ENCODE assay signal across 10 cellular contexts in the genomic region with DNA sequence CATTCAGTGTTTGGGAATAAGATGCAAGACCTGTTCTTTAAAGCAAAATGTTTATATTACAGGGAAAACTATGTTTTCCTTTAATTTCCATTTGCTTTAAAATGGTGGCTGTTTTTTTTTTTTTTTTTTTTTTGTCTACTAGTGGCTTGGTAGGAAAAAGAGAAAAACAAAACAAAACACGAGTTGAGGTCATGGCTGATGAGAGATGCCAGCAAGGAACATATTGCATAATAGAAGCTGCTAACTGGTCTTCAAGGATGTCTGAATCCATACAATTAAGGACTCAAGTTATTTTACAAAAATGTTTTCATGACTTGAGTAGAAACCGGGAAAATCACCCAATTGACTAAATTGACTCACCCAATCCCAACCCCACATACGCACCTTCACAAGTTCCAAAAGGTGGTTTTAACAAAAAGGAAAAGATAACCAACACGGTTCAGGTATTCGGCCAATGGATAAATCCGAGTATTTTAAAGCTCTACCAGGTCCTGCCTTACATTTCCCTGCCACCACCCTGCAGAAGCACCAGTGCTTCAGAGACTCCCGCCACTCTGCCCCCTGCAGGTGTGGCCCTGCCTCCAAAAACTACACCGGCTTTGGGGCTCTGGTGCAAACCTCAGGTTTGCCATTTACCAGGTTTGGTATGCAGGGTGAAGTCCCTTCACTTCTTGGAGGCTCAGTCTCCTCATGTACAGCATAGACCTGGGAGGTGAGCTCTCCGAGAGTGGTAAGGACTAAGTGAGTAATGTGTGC. TPM values are rescaled to one million over a fixed set of nuclear protein-coding genes. Genes with fewer than 3 reads are reported as not detected.
DNase-seq lines count a peak whose midpoint lies in the region; TF ChIP-seq lines count a peak whose summit lies in the region.
"Had no signal": no experiment of that assay in that cellular context is flagged by ENCODE, and none has a peak within 500 bp of the region (broad histone marks: within the 10 kb centered on the region; RNA-seq: fewer than 3 reads in every experiment).

No MANE protein-coding gene starts in this region.

- no peaks in the 10 kb centered on the region for H3K27me3 ChIP-seq in Loucy (ENCODE audit: insufficient read depth, low read length, poor library complexity, severe bottlenecking)

- no peaks in the 10 kb centered on the region for H3K9me2 ChIP-seq in Loucy (replicated peaks; ENCODE audit: low read depth, low read length)

- no peaks in the 10 kb centered on the region for H3K27me3 Mint-ChIP-seq in progenitor cell of endocrine pancreas

- no peak for TF ChIP-seq POLR2A in erythroblast (IDR thresholded peaks at IDR 0.05; ENCODE audit: low read length)

- no peak overlapping the region for H3K4me2 ChIP-seq in Loucy (ENCODE audit: low read depth, low read length, poor library complexity, severe bottlenecking)
- H3K4me2 ChIP-seq: BLaER1 treated with 17β-estradiol and CSF1 and Interleukin-3, amounts not matched to agents 10 nM and 100 nM had no signal

- H3K27ac Mint-ChIP-seq in progenitor cell of endocrine pancreas = no peak overlapping the region
- H3K27ac Mint-ChIP-seq: activated naive CD4-positive, alpha-beta T cell treated with anti-CD3 and anti-CD28 coated beads, Interleukin-2, amount 50 U/mL, for 72 hours had no signal

- no peaks in the 10 kb centered on the region for H3K4me1 ChIP-seq in Loucy (ENCODE audit: insufficient read depth, low read length, poor library complexity, severe bottlenecking)
- H3K4me1 ChIP-seq: BLaER1 treated with 17β-estradiol and CSF1 and Interleukin-3, amounts not matched to agents 10 nM and 100 nM had no signal

- no peak overlapping the region for H3K9ac ChIP-seq in Loucy (ENCODE audit: low read depth, low read length, poor library complexity, severe bottlenecking)
- H3K9ac ChIP-seq: BLaER1 treated with 17β-estradiol and CSF1 and Interleukin-3, amounts not matched to agents 10 nM and 100 nM had no signal

- H3K9me3 ChIP-seq in Loucy (ENCODE audit: insufficient read depth, low read depth, low read length) = no peaks in the 10 kb centered on the region
- H3K9me3 ChIP-seq: BLaER1 treated with 17β-estradiol and CSF1 and Interleukin-3, amounts not matched to agents 10 nM and 100 nM had no signal

- no peaks in the 10 kb centered on the region for H3K4me1 Mint-ChIP-seq in progenitor cell of endocrine pancreas (ENCODE audit: low read depth)

- DNase-seq in activated CD8-positive, alpha-beta memory T cell treated with anti-CD3 and anti-CD28 coated beads, Interleukin-2, amount 50 U/mL, for 48 hours = peak; percentile 45
- DNase-seq in activated CD8-positive, alpha-beta memory T cell treated with anti-CD3 and anti-CD28 coated beads for 24 hours = no peak
- peak; percentile 4 for DNase-seq in erythroblast (lab: John Stamatoyannopoulos, UW)
- no peak for DNase-seq in progenitor cell of endocrine pancreas (ENCODE audit: low spot score, unreplicated experiment)
- DNase-seq in superior temporal gyrus (ENCODE audit: extremely low spot score) = no peak
- DNase-seq in HT-29 (ENCODE audit: low spot score) = no peak
- DNase-seq in KG1 (lab: John Stamatoyannopoulos, UW) = no peak

- H3K4me3 ChIP-seq in Loucy (ENCODE audit: low read length, poor library complexity, severe bottlenecking) = no peak overlapping the region
- H3K4me3 ChIP-seq: BLaER1 treated with 17β-estradiol and CSF1 and Interleukin-3, amounts not matched to agents 10 nM and 100 nM had no signal

- no peaks in the 10 kb centered on the region for H3K36me3 ChIP-seq in Loucy (ENCODE audit: insufficient read depth, low read length)
- H3K36me3 ChIP-seq: BLaER1 treated with 17β-estradiol and CSF1 and Interleukin-3, amounts not matched to agents 10 nM and 100 nM had no signal

- H3K79me2 ChIP-seq in Loucy (ENCODE audit: insufficient read depth, low read length) = no peaks in the 10 kb centered on the region

- no peaks in the 10 kb centered on the region for H4K20me1 ChIP-seq in Loucy (ENCODE audit: insufficient read depth, low read length, poor library complexity, severe bottlenecking)

- TF ChIP-seq CTCF in Loucy (conservative IDR thresholded peaks at IDR 0.05; ENCODE audit: low read length) = peak; percentile 63
- TF ChIP-seq CTCF in progenitor cell of endocrine pancreas (IDR thresholded peaks at IDR 0.05; ENCODE audit: unreplicated experiment) = peak; percentile 23

- no peaks in the 10 kb centered on the region for H3F3A ChIP-seq in Loucy (ENCODE audit: low read depth)

- no peak overlapping the region for H2AFZ ChIP-seq in Loucy (ENCODE audit: low read length)

- no peaks in the 10 kb centered on the region for H3K36me3 Mint-ChIP-seq in progenitor cell of endocrine pancreas (ENCODE audit: insufficient read depth)
- H3K36me3 Mint-ChIP-seq: activated naive CD4-positive, alpha-beta T cell treated with anti-CD3 and anti-CD28 coated beads, Interleukin-2, amount 50 U/mL, for 72 hours had no signal

- no peak overlapping the region for H3K4me3 Mint-ChIP-seq in progenitor cell of endocrine pancreas (ENCODE audit: low read depth)

- no peaks in the 10 kb centered on the region for H3K9me3 Mint-ChIP-seq in progenitor cell of endocrine pancreas (ENCODE audit: low read depth)
- H3K9me3 Mint-ChIP-seq: activated naive CD4-positive, alpha-beta T cell treated with anti-CD3 and anti-CD28 coated beads, Interleukin-2, amount 50 U/mL, for 72 hours had no signal

RNA-seq across cellular contexts. Expression of a gene that starts 27.1 kb away (rescaled TPM):
- total RNA-seq in progenitor cell of endocrine pancreas = 14.9 and 17.0 TPM in 2 replicates
- total RNA-seq in HT-29 (2014; rRNA removed; shearing (Covaris generic)) = 9.8 and 10.3 TPM in 2 replicates

RNA-seq across cellular contexts. Expression of a gene that starts 34.5 kb away (rescaled TPM):
- total RNA-seq in progenitor cell of endocrine pancreas = not detected in 2 replicates
- not detected in 2 replicates for total RNA-seq in HT-29 (2014; rRNA removed; shearing (Covaris generic))
- total RNA-seq: activated naive CD4-positive, alpha-beta T cell treated with anti-CD3 and anti-CD28 coated beads, Interleukin-2, amount 50 U/mL, for 72 hours had no signal

Comparison
In these comparisons a context has a peak if more than half of its experiments do, and no peak if none do; other contexts are left out.
1. DNase-seq: peak in activated CD8-positive, alpha-beta memory T cell treated with anti-CD3 and anti-CD28 coated beads, Interleukin-2, amount 50 U/mL, for 48 hours (single experiment) and erythroblast (2 of 2); none in activated CD8-positive, alpha-beta memory T cell treated with anti-CD3 and anti-CD28 coated beads for 24 hours (single experiment), progenitor cell of endocrine pancreas (single experiment), superior temporal gyrus (single experiment), HT-29 (single experiment) and KG1 (single experiment).